ENCODE assay signal across 1 cellular context in the genomic region with DNA sequence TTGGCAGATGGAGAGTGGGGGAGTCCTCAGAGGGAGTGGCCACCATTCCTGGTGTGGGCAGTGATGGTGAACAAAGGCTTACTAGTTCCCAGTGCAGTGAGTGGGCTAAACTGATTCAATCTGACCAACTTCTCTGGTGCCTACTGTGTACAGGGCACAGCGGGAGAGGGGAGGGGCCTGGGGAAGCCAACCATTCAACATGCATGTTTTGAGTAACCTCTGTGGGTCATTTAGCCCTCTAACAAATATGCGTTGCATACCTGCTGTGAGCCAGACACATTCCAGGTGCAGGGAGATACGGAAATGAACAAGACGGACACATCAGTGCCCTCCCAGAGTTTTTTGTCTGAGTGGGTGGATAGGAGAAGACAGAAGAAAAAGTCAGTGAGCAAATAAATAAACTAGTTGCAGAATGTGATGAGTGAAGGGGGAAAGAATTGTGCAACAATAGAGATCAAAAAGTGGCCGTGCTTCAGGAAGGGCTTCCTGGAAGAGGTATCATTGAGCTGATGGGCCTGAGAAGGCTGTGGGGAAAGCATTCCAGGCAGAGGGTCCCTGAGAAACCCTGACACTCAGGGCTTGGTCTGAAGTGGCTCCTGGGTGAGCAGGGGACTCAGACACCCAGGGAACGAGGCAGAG.
TF ChIP-seq lines count a peak whose summit lies in the region.

No MANE protein-coding gene starts in this region.

TF ChIP-seq in HEK293, 187 proteins besides CTCF, POLR2A, EP300 and RAD21 (continued from another document):
- TF ChIP-seq ZIC2 (tag by site-specific recombination; IDR thresholded peaks at IDR 0.05), result peak; percentile 43; the same call in 1 of the 2 replicates
- no peak for TF ChIP-seq GFI1B (tag by site-specific recombination; IDR thresholded peaks at IDR 0.05)
- TF ChIP-seq ZNF473 (tag by site-specific recombination; IDR thresholded peaks at IDR 0.05), result no peak
- TF ChIP-seq ZNF138 (tag by site-specific recombination; IDR thresholded peaks at IDR 0.05; ENCODE audit: borderline replicate concordance), result no peak
- TF ChIP-seq ZNF433 (tag by site-specific recombination; IDR thresholded peaks at IDR 0.05; ENCODE audit: low read depth), result no peak
- TF ChIP-seq ZNF112 (tag by site-specific recombination; IDR thresholded peaks at IDR 0.05), result no peak
- no peak for TF ChIP-seq ZNF600 (tag by site-specific recombination; IDR thresholded peaks at IDR 0.05)
- TF ChIP-seq ZNF146 (tag by site-specific recombination; IDR thresholded peaks at IDR 0.05), result no peak
